1 cellular context compared by ENCODE assay signal in genomic region chr17:82098939-82099765, GRCh38.
TF ChIP-seq lines count a peak whose summit lies in the region.

No MANE protein-coding gene starts in this region.

TF ChIP-seq in GM12878, 131 proteins besides CTCF, POLR2A, EP300 and RAD21:
- TF ChIP-seq E2F4 (IDR thresholded peaks at IDR 0.05; ENCODE audit: low read depth, low read length) (no peak), BCL11A (IDR thresholded peaks at IDR 0.05; ENCODE audit: low read depth, low read length) (no peak), FOXK2 (IDR thresholded peaks at IDR 0.05) (no peak), NR2C2 (IDR thresholded peaks at IDR 0.05; ENCODE audit: borderline replicate concordance, control insufficient read depth, insufficient read length, low read depth) (no peak), IKZF1 (conservative IDR thresholded peaks at IDR 0.05) (peak; percentile 76), RELA (IDR thresholded peaks at IDR 0.05; ENCODE audit: borderline replicate concordance, partially characterized antibody) (no peak), RUNX3 (IDR thresholded peaks at IDR 0.05; ENCODE audit: low read length) (no peak), NR2F1 (conservative IDR thresholded peaks at IDR 0.05) (peak; percentile 94), KDM1A (IDR thresholded peaks at IDR 0.05; ENCODE audit: borderline replicate concordance) (no peak), MYB (IDR thresholded peaks at IDR 0.05; ENCODE audit: borderline replicate concordance, low read depth, low read length) (no peak), ZNF207 (IDR thresholded peaks at IDR 0.05; ENCODE audit: borderline replicate concordance) (peak; percentile 14; the same call in 1 of the 2 replicates), BCL3 (IDR thresholded peaks at IDR 0.05; ENCODE audit: borderline replicate concordance, insufficient read depth, low read depth, low read length, poor library complexity, severe bottlenecking) (peak; percentile 0), TARDBP (IDR thresholded peaks at IDR 0.05; ENCODE audit: borderline replicate concordance) (0 out of 2 replicates have a peak, but pooled peaks have one; percentile 20), SMAD5 (IDR thresholded peaks at IDR 0.05; ENCODE audit: low read depth) (peak; percentile 69; the same call in 1 of the 2 replicates), POLR2AphosphoS2 (IDR thresholded peaks at IDR 0.05; ENCODE audit: low read depth, low read length) (peak; percentile 50), PAX8 (IDR thresholded peaks at IDR 0.05) (no peak), CBX3 (IDR thresholded peaks at IDR 0.05; ENCODE audit: borderline replicate concordance, low read depth) (no peak), MAX (IDR thresholded peaks at IDR 0.05; ENCODE audit: low read depth, low read length) (peak; percentile 30; the same call in 1 of the 2 replicates), CREM (IDR thresholded peaks at IDR 0.05; ENCODE audit: low read depth) (0 out of 2 replicates have a peak, but pooled peaks have one; percentile 4), PKNOX1 (IDR thresholded peaks at IDR 0.05) (no peak), BACH1 (IDR thresholded peaks at IDR 0.05; ENCODE audit: borderline replicate concordance) (peak; percentile 59), CREB1 (IDR thresholded peaks at IDR 0.05; ENCODE audit: low read depth) (no peak), ZNF687 (IDR thresholded peaks at IDR 0.05) (no peak), DPF2 (IDR thresholded peaks at IDR 0.05) (peak; percentile 31; the same call in 1 of the 2 replicates), NKRF (conservative IDR thresholded peaks at IDR 0.05) (peak; percentile 61), POU2F2 (IDR thresholded peaks at IDR 0.05; ENCODE audit: borderline replicate concordance, low read depth, low read length) (0 out of 3 replicates have a peak, but pooled peaks have one; percentile 4), PAX5 (IDR thresholded peaks at IDR 0.05; ENCODE audit: borderline replicate concordance, low read depth, low read length) (no peak), LARP7 (IDR thresholded peaks at IDR 0.05) (peak; percentile 18; the same call in 1 of the 2 replicates), EED (IDR thresholded peaks at IDR 0.05; ENCODE audit: low read depth) (0 out of 2 replicates have a peak, but pooled peaks have one; percentile 40), MYC (IDR thresholded peaks at IDR 0.05; ENCODE audit: insufficient read depth, insufficient read length, insufficient replicate concordance, low read length, severe bottlenecking) (peak; percentile 92), EGR1 (IDR thresholded peaks at IDR 0.05; ENCODE audit: borderline replicate concordance in 1 of 2, low read depth in 2 of 2, low read length in 2 of 2) (0 out of 3 replicates have a peak, but pooled peaks of 1 of the 2 experiments have one; percentile 8)
